ENCODE assay signal across 8 cellular contexts in the genomic region with DNA sequence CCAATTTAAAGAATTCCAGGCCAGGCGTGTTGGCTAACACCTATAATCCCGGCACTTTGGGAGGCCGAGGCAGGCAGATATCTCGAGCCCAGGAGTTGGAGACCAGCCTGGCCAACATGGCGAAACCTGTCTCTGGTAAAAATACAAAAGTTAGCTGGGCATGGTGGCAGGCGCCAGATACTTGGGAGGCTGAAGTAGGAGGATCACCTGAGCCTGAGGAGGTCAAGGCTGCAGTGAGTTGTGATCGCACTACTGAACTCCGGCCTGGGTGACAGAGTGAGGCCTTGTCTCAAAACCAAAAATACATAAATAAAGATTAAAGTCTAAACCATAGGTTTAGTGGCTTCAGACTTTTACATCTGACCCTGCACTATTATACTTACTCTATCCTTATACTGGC.
"Had no signal": no experiment of that assay in that cellular context is flagged by ENCODE, and none has a peak within 500 bp of the region (broad histone marks: within the 10 kb centered on the region; RNA-seq: fewer than 3 reads in every experiment).

No MANE protein-coding gene starts in this region.

- FAIRE-seq: G401.6, GM12878, GM12891, GM12892, GM18507, GM19239 had no signal

- DNase-seq: GDM1, GF-D8 had no signal

- ATAC-seq: GM12878 had no signal

- H3K4me3 ChIP-seq: GM12878 had no signal
